30 cellular contexts compared by ENCODE assay signal in the genomic region with DNA sequence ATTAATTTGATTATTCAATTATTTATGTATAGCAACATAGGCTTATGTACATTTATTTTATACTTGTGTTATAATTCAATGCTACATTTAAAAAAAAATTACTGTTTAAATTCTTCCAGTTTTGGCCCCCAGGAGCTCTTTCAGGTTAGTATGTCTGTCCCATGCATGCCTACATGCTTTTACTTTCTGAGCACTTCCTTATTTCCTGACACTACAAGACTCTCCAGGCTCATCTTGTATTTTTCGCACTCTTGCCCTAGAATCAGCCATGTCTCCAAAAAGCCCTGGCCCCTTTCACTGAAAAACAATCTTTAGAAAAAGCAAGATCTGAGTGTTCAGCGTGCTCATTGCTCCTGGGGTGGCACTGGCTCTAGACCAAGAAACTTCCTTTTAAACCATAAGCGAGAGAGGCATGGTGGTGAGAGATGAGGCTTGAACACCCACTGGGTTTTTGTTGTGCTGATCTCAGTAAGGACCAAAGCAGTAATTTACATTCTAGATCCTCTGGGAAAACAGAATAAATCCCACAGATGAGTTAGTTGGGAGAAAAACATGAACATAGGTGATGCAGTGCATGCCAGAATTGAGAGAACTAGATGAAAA.
DNase-seq lines count a peak whose midpoint lies in the region; ATAC-seq and TF ChIP-seq lines count a peak whose summit lies in the region.
"Had no signal": no experiment of that assay in that cellular context is flagged by ENCODE, and none has a peak within 500 bp of the region (broad histone marks: within the 10 kb centered on the region; RNA-seq: fewer than 3 reads in every experiment).

No MANE protein-coding gene starts in this region.

- H3K4me1 ChIP-seq in endodermal cell (ENCODE audit: control insufficient read depth, insufficient read depth, low read length): no peaks in the 10 kb centered on the region
- peaks cover 2 to 4% of the 10 kb centered on the region in 2 donors for H3K4me1 ChIP-seq in neuronal stem cell (ENCODE audit: control insufficient read depth in 2 of 2, insufficient read depth in 1 of 2, low read depth in 1 of 2, low read length in 2 of 2)
- H3K4me1 ChIP-seq: ascending aorta, colonic mucosa, prostate gland, right lobe of liver, vagina had no signal

- no peaks in the 10 kb centered on the region for H3K79me1 ChIP-seq in neuronal stem cell (ENCODE audit: low read depth, low read length)

- H3K4me2 ChIP-seq in neuronal stem cell (ENCODE audit: insufficient read depth, low read length, poor library complexity, severe bottlenecking): no peak overlapping the region

- peak overlapping the region; percentile 74 for H2AFZ ChIP-seq in neuronal stem cell (ENCODE audit: low read length)

- H3K36me3 ChIP-seq in H7 (replicated peaks; ENCODE audit: control insufficient read depth, insufficient read depth, low read length) (no peaks in the 10 kb centered on the region), endodermal cell (ENCODE audit: control insufficient read depth, insufficient read depth, low read length) (no peaks in the 10 kb centered on the region), neuronal stem cell (replicated peaks in 1 of 2; ENCODE audit: control insufficient read depth in 2 of 2, insufficient read depth in 2 of 2, low read length in 2 of 2) (no peaks in the 10 kb centered on the region)
- H3K36me3 ChIP-seq: ascending aorta, cardiac muscle cell, colonic mucosa, prostate gland, right lobe of liver, thoracic aorta, vagina, WERI-Rb-1 had no signal

- H3K9me3 Mint-ChIP-seq in endodermal cell: no peaks in the 10 kb centered on the region
- H3K9me3 Mint-ChIP-seq: activated naive CD8-positive, alpha-beta T cell treated with anti-CD3 and anti-CD28 coated beads, Interleukin-2, amount 10 ng/mL, durations not matched to agents 7 days and 5 days; activated T-cell treated with anti-CD3 and anti-CD28 coated beads, Interleukin-2, amount 50 U/mL, for 24 hours; stimulated activated naive CD8-positive, alpha-beta T cell treated with anti-CD3 and anti-CD28 coated beads, Interleukin-15, amount 100 ng/mL, for 72 hours had no signal

- no peak overlapping the region for H2BK12ac ChIP-seq in neuronal stem cell (ENCODE audit: low read length)

- intact Hi-C loops in left colon (cut with DNase I, micrococcal nuclease): no loop called here

- H3K9ac ChIP-seq in endodermal cell (ENCODE audit: extremely low read depth, low read length, poor library complexity, severe bottlenecking): no peak overlapping the region
- no peak overlapping the region for H3K9ac ChIP-seq in neuronal stem cell (ENCODE audit: low read depth, low read length, poor library complexity)

- peak overlapping the region; percentile 43 for H3K27ac Mint-ChIP-seq in endodermal cell
- H3K27ac Mint-ChIP-seq: activated naive CD8-positive, alpha-beta T cell treated with anti-CD3 and anti-CD28 coated beads, Interleukin-2, amount 10 ng/mL, durations not matched to agents 7 days and 5 days; activated T-cell treated with anti-CD3 and anti-CD28 coated beads, Interleukin-2, amount 50 U/mL, for 24 hours; naive B cell; stimulated activated naive CD8-positive, alpha-beta T cell treated with anti-CD3 and anti-CD28 coated beads, Interleukin-15, amount 100 ng/mL, for 72 hours; T-cell had no signal

- H3K18ac ChIP-seq in neuronal stem cell (ENCODE audit: low read length): no peak overlapping the region

- no peak overlapping the region for H3K14ac ChIP-seq in neuronal stem cell (ENCODE audit: low read length)

- H2BK15ac ChIP-seq in neuronal stem cell (ENCODE audit: low read length): no peak overlapping the region

- ATAC-seq in GM18873 (IDR thresholded peaks at IDR 0.05; ENCODE audit: low FRiP score, unreplicated experiment) (no peak), left colon (no peak)
- ATAC-seq: right lobe of liver; stimulated activated naive CD8-positive, alpha-beta T cell treated with anti-CD3 and anti-CD28 coated beads, Interleukin-15, amount 100 ng/mL, for 72 hours; T-cell had no signal

- H2AK5ac ChIP-seq in neuronal stem cell (ENCODE audit: low read depth, low read length): no peak overlapping the region

- 41 to 48% methylated on average over 3 of the region's 3 CpGs for WGBS in endodermal cell (ENCODE audit: insufficient coverage in 1 of 2, insufficient read length in 1 of 2), 2 experiments
- WGBS in neuronal stem cell (ENCODE audit: extremely low coverage in 2 of 2, insufficient read length in 2 of 2, insufficient replicate concordance in 1 of 2), 2 donors: no CpG with 5 or more reads among the region's 3 CpGs

- no peaks in the 10 kb centered on the region for H3K36me3 Mint-ChIP-seq in endodermal cell (ENCODE audit: low read depth)
- H3K36me3 Mint-ChIP-seq: activated naive CD8-positive, alpha-beta T cell treated with anti-CD3 and anti-CD28 coated beads, Interleukin-2, amount 10 ng/mL, durations not matched to agents 7 days and 5 days; naive B cell; T-cell had no signal

- H3K27me3 ChIP-seq in H7 (ENCODE audit: control insufficient read depth, insufficient read depth, low read length) (peaks cover 9% of the 10 kb centered on the region; the same call in 1 of the 2 replicates), endodermal cell (ENCODE audit: control insufficient read depth, insufficient read depth, low read length, poor library complexity, severe bottlenecking) (peaks cover 57% of the 10 kb centered on the region), neuronal stem cell (ENCODE audit: control insufficient read depth in 3 of 3, insufficient read depth in 3 of 3, low read depth in 1 of 3, low read length in 3 of 3) (peaks cover 0 to 4% (median 0%) of the 10 kb centered on the region in 3 experiments)
- H3K27me3 ChIP-seq: ascending aorta, cardiac muscle cell, colonic mucosa, right lobe of liver, vagina had no signal

- H3K4me1 Mint-ChIP-seq in endodermal cell: peaks cover 16% of the 10 kb centered on the region
- H3K4me1 Mint-ChIP-seq: activated naive CD8-positive, alpha-beta T cell treated with anti-CD3 and anti-CD28 coated beads, Interleukin-2, amount 10 ng/mL, durations not matched to agents 7 days and 5 days; naive B cell; stimulated activated naive CD8-positive, alpha-beta T cell treated with anti-CD3 and anti-CD28 coated beads, Interleukin-15, amount 100 ng/mL, for 72 hours; T-cell had no signal

- H4K8ac ChIP-seq in neuronal stem cell (ENCODE audit: low read depth, low read length): no peak overlapping the region

- no peaks in the 10 kb centered on the region for H3K9me3 ChIP-seq in endodermal cell (ENCODE audit: control insufficient read depth, low read length)
- H3K9me3 ChIP-seq in neuronal stem cell (replicated peaks in 1 of 2; ENCODE audit: control insufficient read depth in 2 of 2, insufficient read depth in 1 of 2, low read depth in 1 of 2, low read length in 2 of 2): no peaks in the 10 kb centered on the region
- H3K9me3 ChIP-seq: ascending aorta, colonic mucosa, prostate gland, right lobe of liver, thoracic aorta, vagina had no signal

- no peak for TF ChIP-seq CTCF in endodermal cell (conservative IDR thresholded peaks at IDR 0.05)

- H3K4ac ChIP-seq in neuronal stem cell (ENCODE audit: low read length): no peak overlapping the region

- peaks cover 75% of the 10 kb centered on the region for H3K27me3 Mint-ChIP-seq in endodermal cell (ENCODE audit: insufficient read depth)
- H3K27me3 Mint-ChIP-seq: activated naive CD8-positive, alpha-beta T cell treated with anti-CD3 and anti-CD28 coated beads, Interleukin-2, amount 10 ng/mL, durations not matched to agents 7 days and 5 days had no signal

- H2BK120ac ChIP-seq in neuronal stem cell (ENCODE audit: low read depth, low read length): no peak overlapping the region

- H4K91ac ChIP-seq in neuronal stem cell (ENCODE audit: low read depth, low read length, poor library complexity): no peak overlapping the region

- peak; percentile 27 for DNase-seq in H7
- peak; percentile 82 for DNase-seq in NCI-H345 (lab: John Stamatoyannopoulos, UW)
- DNase-seq in endodermal cell: peak; percentile 73
- no peak for DNase-seq in neuronal stem cell (ENCODE audit: low spot score)
- no peak for DNase-seq in NCI-H187 (lab: John Stamatoyannopoulos, UW)
- DNase-seq in left colon: no peak
- DNase-seq: activated CD4-positive, alpha-beta T cell treated with anti-CD3 and anti-CD28 coated beads, Interleukin-2, amount 50 U/mL, for 1 hour; activated effector memory CD4-positive, alpha-beta T cell treated with anti-CD3 and anti-CD28 coated beads, Interleukin-2, amount 50 U/mL, for 16 hours; activated naive CD8-positive, alpha-beta T cell treated with anti-CD3 and anti-CD28 coated beads, Interleukin-2, amount 10 ng/mL, durations not matched to agents 7 days and 5 days; activated T-cell treated with anti-CD3 and anti-CD28 coated beads, Interleukin-2, amount 50 U/mL, for 24 hours; C1 segment of cervical spinal cord; colonic mucosa; DND-41; effector memory CD4-positive, alpha-beta T cell; MM.1S; naive B cell; NCI-H510A; occipital lobe; right lobe of liver; stimulated activated CD4-positive, alpha-beta T cell treated with anti-CD3 and anti-CD28 coated beads, Interleukin-12 subunit alpha, Interleukin-12 subunit beta, amount 100 ng/mL, for 4 hours; stimulated activated CD4-positive, alpha-beta T cell treated with anti-CD3 and anti-CD28 coated beads, Interleukin-2, amount 100 ng/mL, for 48 hours; stimulated activated naive CD8-positive, alpha-beta T cell treated with anti-CD3 and anti-CD28 coated beads, Interleukin-15, amount 100 ng/mL, for 72 hours; T-cell; WERI-Rb-1 had no signal

- no peak overlapping the region for H2BK5ac ChIP-seq in neuronal stem cell (ENCODE audit: low read length)

- no peak overlapping the region for H3K4me3 Mint-ChIP-seq in endodermal cell
- H3K4me3 Mint-ChIP-seq: activated naive CD8-positive, alpha-beta T cell treated with anti-CD3 and anti-CD28 coated beads, Interleukin-2, amount 10 ng/mL, durations not matched to agents 7 days and 5 days; activated T-cell treated with anti-CD3 and anti-CD28 coated beads, Interleukin-2, amount 50 U/mL, for 24 hours; naive B cell; stimulated activated naive CD8-positive, alpha-beta T cell treated with anti-CD3 and anti-CD28 coated beads, Interleukin-15, amount 100 ng/mL, for 72 hours; T-cell had no signal

- H3K27ac ChIP-seq in endodermal cell (ENCODE audit: low read depth, low read length) (peak overlapping the region; percentile 45), neuronal stem cell (replicated peaks; ENCODE audit: low read length) (no peak overlapping the region)
- H3K27ac ChIP-seq: ascending aorta, cardiac muscle cell, colonic mucosa, prostate gland, right lobe of liver, thoracic aorta, vagina, WERI-Rb-1 had no signal

- H3K23ac ChIP-seq in neuronal stem cell (ENCODE audit: low read depth, low read length, poor library complexity): no peak overlapping the region

- H3K4me3 ChIP-seq in H7 (ENCODE audit: insufficient read depth, low read depth, low read length) (no peak overlapping the region), endodermal cell (ENCODE audit: low read length) (no peak overlapping the region), neuronal stem cell (ENCODE audit: low read length in 2 of 2) (no peak overlapping the region)
- H3K4me3 ChIP-seq: ascending aorta, cardiac muscle cell, colonic mucosa, prostate gland, right lobe of liver, thoracic aorta, vagina had no signal

Comparison
In these comparisons a context has a peak if more than half of its experiments do, and no peak if none do; other contexts are left out.
1. DNase-seq: peak in H7 (single experiment), NCI-H345 (single experiment) and endodermal cell (single experiment); none in neuronal stem cell (single experiment), NCI-H187 (0 of 2) and left colon (0 of 2).